Comparison of ENCODE assay signal across 1 cellular context in the genomic region with DNA sequence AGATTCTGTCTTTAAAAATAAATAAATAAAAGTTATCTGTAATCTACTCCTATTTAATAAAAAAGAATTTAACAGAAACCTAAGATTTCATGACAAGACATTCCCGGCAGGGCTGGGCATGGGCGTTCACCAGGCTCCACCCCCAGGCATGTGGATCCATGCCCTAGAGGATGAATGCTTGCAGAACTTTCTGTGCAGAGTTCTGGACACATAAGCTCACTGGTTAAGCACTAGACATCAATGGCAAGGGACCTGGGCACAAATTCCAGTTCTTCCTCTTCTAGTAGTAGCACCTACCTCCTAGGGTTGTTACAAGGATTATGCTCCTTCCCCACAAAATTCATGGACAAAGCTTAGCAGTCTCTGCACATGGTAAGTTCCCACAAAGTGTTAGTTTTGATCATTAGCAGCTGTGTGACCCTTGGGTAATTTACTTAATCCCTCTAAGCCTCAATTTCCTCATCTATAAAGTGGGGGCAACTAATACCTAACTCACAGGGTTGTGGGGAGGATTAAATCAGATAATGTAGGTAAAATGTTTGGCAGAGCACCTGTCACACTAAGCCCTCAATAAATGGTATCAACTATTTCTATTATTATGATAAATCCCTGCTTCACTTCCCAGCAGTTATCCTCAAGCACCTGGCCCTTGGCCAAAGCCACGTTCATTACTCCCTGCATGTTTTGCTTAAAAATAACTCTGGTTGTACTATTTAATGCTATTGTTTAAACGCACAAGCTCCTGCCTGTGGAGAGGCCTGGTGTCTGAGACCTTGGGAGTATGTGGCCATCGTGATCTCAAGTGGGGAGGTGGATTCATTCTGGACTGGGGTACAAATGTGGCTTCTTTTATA.
TF ChIP-seq lines count a peak whose summit lies in the region.

No MANE protein-coding gene starts in this region.

TF ChIP-seq in WTC11, 78 proteins besides CTCF, POLR2A, EP300 and RAD21 (continued from another document):
- TF ChIP-seq ZNF281 (CRISPR knock-in tag; IDR thresholded peaks at IDR 0.05), result no peak
